ENCODE assay signal across 16 cellular contexts in the genomic region with DNA sequence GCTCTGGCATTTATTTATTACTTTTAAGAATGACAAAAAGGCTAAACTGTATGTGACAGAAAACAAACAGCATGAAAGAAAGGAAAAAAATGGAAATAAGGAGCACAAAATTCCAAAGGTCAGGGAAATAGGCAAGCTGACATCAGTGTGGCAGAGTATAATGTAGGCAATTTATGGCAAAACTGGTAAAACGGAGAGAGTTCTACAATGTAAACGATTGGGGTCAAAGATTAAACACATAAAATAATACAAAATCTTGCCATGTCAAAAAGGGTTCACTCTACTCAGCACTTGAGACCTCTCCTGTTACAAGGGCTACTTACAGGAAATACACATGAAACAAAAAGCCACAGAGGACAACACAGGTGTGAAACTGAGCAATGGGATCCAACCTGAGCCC. TPM values are rescaled to one million over a fixed set of nuclear protein-coding genes. Genes with fewer than 3 reads are reported as not detected.
DNase-seq lines count a peak whose midpoint lies in the region; ATAC-seq and TF ChIP-seq lines count a peak whose summit lies in the region.
"Had no signal": no experiment of that assay in that cellular context is flagged by ENCODE, and none has a peak within 500 bp of the region (broad histone marks: within the 10 kb centered on the region; RNA-seq: fewer than 3 reads in every experiment).

No MANE protein-coding gene starts in this region.

- peak overlapping the region; percentile 32 for H3K4me2 ChIP-seq in hepatocyte
- H3K4me2 ChIP-seq in osteoblast (ENCODE audit: insufficient read depth, low read length): peak overlapping the region; percentile 43
- H3K4me2 ChIP-seq: PC-9 had no signal

- ATAC-seq in HG03097 (IDR thresholded peaks at IDR 0.05; ENCODE audit: low FRiP score, unreplicated experiment) (no peak), heart right ventricle (no peak)
- ATAC-seq: HCT116, K562 had no signal

- H3K79me2 ChIP-seq in hepatocyte (peaks cover 5% of the 10 kb centered on the region), osteoblast (ENCODE audit: insufficient read depth, low read length) (no peaks in the 10 kb centered on the region)

- H3K27ac ChIP-seq in ascending aorta (peak overlapping the region; percentile 90 to 94), hepatocyte (peak overlapping the region; percentile 59), osteoblast (ENCODE audit: low read depth, low read length) (peak overlapping the region; percentile 80), transverse colon (peak overlapping the region; percentile 1 to 64 (median 46)), heart right ventricle (no peak overlapping the region)
- H3K27ac ChIP-seq: GM23248, PC-9 had no signal

- H2AFZ ChIP-seq in hepatocyte (no peak overlapping the region), osteoblast (ENCODE audit: low read length) (no peak overlapping the region)
- H2AFZ ChIP-seq: PC-9 had no signal

- H4K20me1 ChIP-seq in hepatocyte (ENCODE audit: insufficient read depth, poor library complexity, severe bottlenecking): no peaks in the 10 kb centered on the region
- H4K20me1 ChIP-seq in osteoblast (ENCODE audit: insufficient read depth, low read length): no peaks in the 10 kb centered on the region

- H3K36me3 ChIP-seq in ascending aorta: peaks cover 0 to 3% of the 10 kb centered on the region in 2 donors
- no peaks in the 10 kb centered on the region for H3K36me3 ChIP-seq in hepatocyte (replicated peaks; ENCODE audit: insufficient read depth, low read depth)
- peaks cover 28% of the 10 kb centered on the region for H3K36me3 ChIP-seq in osteoblast (ENCODE audit: insufficient read depth, low read length)
- no peaks in the 10 kb centered on the region for H3K36me3 ChIP-seq in transverse colon
- H3K36me3 ChIP-seq in heart right ventricle: peaks cover 0 to 39% (median 0%) of the 10 kb centered on the region in 9 donors

- DNase-seq in ascending aorta (ENCODE audit: low spot score in 2 of 2) (no peak), hepatocyte (ENCODE audit: low spot score) (no peak), osteoblast (ENCODE audit: insufficient read length, low spot score, missing footprints) (no peak), transverse colon (no peak), DMS79 (lab: John Stamatoyannopoulos, UW) (no peak), T-helper 1 cell (no peak), heart right ventricle (no peak)
- DNase-seq: AML-193, GF-D8, GM23248, NCI-H1092, NCI-H345, PC-9 had no signal

- H3K27me3 ChIP-seq in ascending aorta (no peaks in the 10 kb centered on the region), hepatocyte (no peaks in the 10 kb centered on the region), osteoblast (ENCODE audit: insufficient read depth, low read length) (no peaks in the 10 kb centered on the region), transverse colon (no peaks in the 10 kb centered on the region), heart right ventricle (no peaks in the 10 kb centered on the region)

- no peaks in the 10 kb centered on the region for H3K9me3 ChIP-seq in ascending aorta
- no peaks in the 10 kb centered on the region for H3K9me3 ChIP-seq in hepatocyte (ENCODE audit: low read depth)
- peaks cover 10% of the 10 kb centered on the region for H3K9me3 ChIP-seq in osteoblast (ENCODE audit: low read depth, low read length)
- no peaks in the 10 kb centered on the region for H3K9me3 ChIP-seq in transverse colon
- H3K9me3 ChIP-seq in heart right ventricle: no peaks in the 10 kb centered on the region

- H3K4me3 ChIP-seq in ascending aorta: no peak overlapping the region
- no peak overlapping the region for H3K4me3 ChIP-seq in hepatocyte
- H3K4me3 ChIP-seq in osteoblast (ENCODE audit: insufficient read depth, low read length): no peak overlapping the region
- H3K4me3 ChIP-seq in transverse colon: no peak overlapping the region
- H3K4me3 ChIP-seq in heart right ventricle: no peak overlapping the region
- H3K4me3 ChIP-seq: GM23248, K562, PC-9 had no signal

- TF ChIP-seq CTCF in ascending aorta (IDR thresholded peaks at IDR 0.05): no peak
- TF ChIP-seq CTCF in hepatocyte (IDR thresholded peaks at IDR 0.05; ENCODE audit: poor library complexity): no peak
- TF ChIP-seq CTCF in osteoblast (IDR thresholded peaks at IDR 0.05; ENCODE audit: extremely low read depth, low read depth, low read length): no peak
- TF ChIP-seq CTCF in transverse colon (IDR thresholded peaks at IDR 0.05): no peak
- TF ChIP-seq CTCF in heart right ventricle (IDR thresholded peaks at IDR 0.05): no peak

- TF ChIP-seq EP300 in transverse colon (IDR thresholded peaks at IDR 0.05; ENCODE audit: low read depth): no peak

- in situ Hi-C loops in transverse colon (cut with MboI; ENCODE audit: low pct_ligation_motif_present in 1 of 4, low pct_unique_long_range_greater_than_20kb in 1 of 4, low sequenced_read_pairs in 3 of 4): no loop called here

- H3K4me1 ChIP-seq in ascending aorta (peaks cover 7 to 33% of the 10 kb centered on the region in 2 donors), hepatocyte (ENCODE audit: insufficient read depth) (peaks cover 26% of the 10 kb centered on the region), osteoblast (ENCODE audit: insufficient read depth, low read length) (peaks cover 35% of the 10 kb centered on the region), transverse colon (peaks cover 5 to 43% (median 13%) of the 10 kb centered on the region in 4 donors), heart right ventricle (peaks cover 4 to 27% (median 15%) of the 10 kb centered on the region in 9 donors)

- WGBS in hepatocyte (ENCODE audit: low lambda C conversion rate, missing lambda C conversion rate): 48% methylated on average over 2 of the region's 2 CpGs
- 20 to 79% methylated on average over 2 of the region's 2 CpGs for WGBS in transverse colon (ENCODE audit: low coverage in 1 of 2), 2 donors
- 76 to 85% methylated on average over 2 of the region's 2 CpGs for WGBS in heart right ventricle, 2 donors

- intact Hi-C loops in ascending aorta (cut with DNase I): no loop called here
- intact Hi-C loops in transverse colon (cut with DNase I; ENCODE audit: low total_unique reads): no loop called here
- intact Hi-C loops in heart right ventricle (cut with DNase I): no loop called here

- no peak for TF ChIP-seq POLR2A in transverse colon (IDR thresholded peaks at IDR 0.05)

- H3K9me2 ChIP-seq in hepatocyte (replicated peaks; ENCODE audit: insufficient read depth): no peaks in the 10 kb centered on the region

RNA-seq across cellular contexts. Expression of gene CDRT4, which starts 47.0 kb away (rescaled TPM):
- 3.7 TPM for total RNA-seq in ascending aorta
- total RNA-seq in hepatocyte: 2.7 and 10.4 TPM in 2 replicates
- polyA plus RNA-seq in hepatocyte: 9.6 and 11.8 TPM in 2 replicates
- 2.7 and 3.3 TPM in 2 replicates for total RNA-seq in osteoblast
- 10 to 100 TPM in 3 of 4 donors, 1 to 10 TPM in 1; 2.2 to 93.5 (median 14.4) TPM for total RNA-seq in transverse colon
- 1 to 10 TPM in 4 of 10 donors, under 1 TPM in 4, not detected in 2; 0.53 to 4.1 (median 0.92) TPM for total RNA-seq in heart right ventricle
- polyA plus RNA-seq in heart right ventricle: 1 to 10 TPM in 1 of 2 donors, under 1 TPM in 1; 0.45 to 4.2 TPM

RNA-seq across cellular contexts. Expression of gene TVP23C, which starts 48.8 kb away (rescaled TPM):
- total RNA-seq in ascending aorta (5.5 TPM), hepatocyte (40.7 and 41.3 TPM in 2 replicates), osteoblast (24.8 and 38.4 TPM in 2 replicates), transverse colon (100 to 1,000 TPM in 1 of 4 donors, 10 to 100 TPM in 3; 15.0 to 457 (median 33.7) TPM), heart right ventricle (1 to 10 TPM; 2.5 to 8.2 (median 5.0) TPM)
- polyA plus RNA-seq in hepatocyte (15.3 and 23.0 TPM in 2 replicates), heart right ventricle (1 to 10 TPM; 2.0 to 5.3 TPM)

Comparison
In these comparisons a context has a peak if more than half of its experiments do, and no peak if none do; other contexts are left out.
1. H3K27ac ChIP-seq: peak in ascending aorta (2 of 2), hepatocyte (single experiment), osteoblast (single experiment) and transverse colon (4 of 4); none in heart right ventricle (0 of 10).